1 cellular context compared by ENCODE assay signal in the genomic region with DNA sequence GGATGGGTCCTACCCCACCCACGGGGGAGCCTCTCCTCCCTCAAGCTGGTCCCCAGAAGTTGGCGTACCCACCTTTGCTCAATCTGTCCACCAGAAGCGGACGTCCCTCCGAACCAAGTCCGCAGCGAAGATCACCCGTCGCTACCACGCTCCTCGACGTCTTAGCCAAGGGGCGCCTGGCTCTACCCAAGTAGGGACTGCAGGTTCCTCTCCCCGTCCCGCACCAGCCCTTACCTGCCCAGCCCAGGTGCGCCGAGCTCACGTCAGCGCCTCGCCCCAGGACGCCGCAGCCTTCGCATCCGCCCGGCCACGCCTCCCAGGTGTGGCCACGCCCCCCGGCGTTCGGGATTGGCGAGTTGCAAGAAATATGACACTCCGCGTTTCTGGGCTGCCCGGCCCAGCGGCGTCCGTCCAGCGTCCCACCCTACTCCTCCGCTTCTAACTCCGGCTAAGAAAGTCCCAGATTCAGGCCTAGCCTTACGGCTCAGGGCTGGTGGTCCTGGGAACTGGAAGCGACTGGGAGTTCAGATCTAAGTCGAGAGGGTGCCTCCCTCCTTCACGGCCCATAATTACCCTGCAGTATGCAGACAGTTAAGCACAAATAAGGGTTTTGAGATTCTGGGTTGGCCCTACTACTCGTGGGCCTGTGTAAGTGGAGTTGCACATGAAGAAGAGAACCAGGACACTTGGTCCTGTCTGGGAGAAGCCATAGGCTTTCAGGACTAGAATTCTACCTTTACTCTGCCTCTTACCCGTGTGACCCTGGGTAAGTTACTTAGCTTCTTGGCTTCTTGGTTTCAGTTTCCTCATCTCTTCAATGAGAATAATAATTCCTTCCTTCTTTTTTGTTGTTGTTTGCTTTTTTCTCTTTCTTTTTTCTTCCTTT.
TF ChIP-seq lines count a peak whose summit lies in the region.

TSS of gene IRF6 (minus strand) at position 268 of the 886 bp plus-strand sequence. CDS start 4,729 bp downstream, outside the sequence.

TF ChIP-seq in HEK293, 187 proteins besides CTCF, POLR2A, EP300 and RAD21 (continued from another document and continues in another):
- TF ChIP-seq ZFP69B (tag by site-specific recombination; IDR thresholded peaks at IDR 0.05): peak; percentile 40; the same call in 1 of the 2 replicates
- no peak for TF ChIP-seq ZNF626 (tag by site-specific recombination; IDR thresholded peaks at IDR 0.05)
- TF ChIP-seq, protein P1, sequence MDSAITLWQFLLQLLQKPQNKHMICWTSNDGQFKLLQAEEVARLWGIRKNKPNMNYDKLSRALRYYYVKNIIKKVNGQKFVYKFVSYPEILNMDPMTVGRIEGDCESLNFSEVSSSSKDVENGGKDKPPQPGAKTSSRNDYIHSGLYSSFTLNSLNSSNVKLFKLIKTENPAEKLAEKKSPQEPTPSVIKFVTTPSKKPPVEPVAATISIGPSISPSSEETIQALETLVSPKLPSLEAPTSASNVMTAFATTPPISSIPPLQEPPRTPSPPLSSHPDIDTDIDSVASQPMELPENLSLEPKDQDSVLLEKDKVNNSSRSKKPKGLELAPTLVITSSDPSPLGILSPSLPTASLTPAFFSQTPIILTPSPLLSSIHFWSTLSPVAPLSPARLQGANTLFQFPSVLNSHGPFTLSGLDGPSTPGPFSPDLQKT (IDR thresholded peaks at IDR 0.05; ENCODE audit: borderline replicate concordance, low read depth, low read length): no peak
- TF ChIP-seq, protein P2, sequence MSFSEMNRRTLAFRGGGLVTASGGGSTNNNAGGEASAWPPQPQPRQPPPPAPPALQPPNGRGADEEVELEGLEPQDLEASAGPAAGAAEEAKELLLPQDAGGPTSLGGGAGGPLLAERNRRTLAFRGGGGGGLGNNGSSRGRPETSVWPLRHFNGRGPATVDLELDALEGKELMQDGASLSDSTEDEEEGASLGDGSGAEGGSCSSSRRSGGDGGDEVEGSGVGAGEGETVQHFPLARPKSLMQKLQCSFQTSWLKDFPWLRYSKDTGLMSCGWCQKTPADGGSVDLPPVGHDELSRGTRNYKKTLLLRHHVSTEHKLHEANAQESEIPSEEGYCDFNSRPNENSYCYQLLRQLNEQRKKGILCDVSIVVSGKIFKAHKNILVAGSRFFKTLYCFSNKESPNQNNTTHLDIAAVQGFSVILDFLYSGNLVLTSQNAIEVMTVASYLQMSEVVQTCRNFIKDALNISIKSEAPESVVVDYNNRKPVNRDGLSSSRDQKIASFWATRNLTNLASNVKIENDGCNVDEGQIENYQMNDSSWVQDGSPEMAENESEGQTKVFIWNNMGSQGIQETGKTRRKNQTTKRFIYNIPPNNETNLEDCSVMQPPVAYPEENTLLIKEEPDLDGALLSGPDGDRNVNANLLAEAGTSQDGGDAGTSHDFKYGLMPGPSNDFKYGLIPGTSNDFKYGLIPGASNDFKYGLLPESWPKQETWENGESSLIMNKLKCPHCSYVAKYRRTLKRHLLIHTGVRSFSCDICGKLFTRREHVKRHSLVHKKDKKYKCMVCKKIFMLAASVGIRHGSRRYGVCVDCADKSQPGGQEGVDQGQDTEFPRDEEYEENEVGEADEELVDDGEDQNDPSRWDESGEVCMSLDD (tag by site-specific recombination; IDR thresholded peaks at IDR 0.05): no peak
- 0 out of 2 replicates have a peak, but pooled peaks have one; percentile 22 for TF ChIP-seq ZNF600 (tag by site-specific recombination; IDR thresholded peaks at IDR 0.05)
- no peak for TF ChIP-seq ZNF324 (tag by site-specific recombination; IDR thresholded peaks at IDR 0.05)
- TF ChIP-seq ZNF174 (tag by site-specific recombination; IDR thresholded peaks at IDR 0.05): no peak
- TF ChIP-seq KLF17 (tag by site-specific recombination; IDR thresholded peaks at IDR 0.05): no peak
- no peak for TF ChIP-seq ZNF830 (tag by site-specific recombination; IDR thresholded peaks at IDR 0.05; ENCODE audit: low read depth)
- no peak for TF ChIP-seq ZNF221 (tag by site-specific recombination; IDR thresholded peaks at IDR 0.05; ENCODE audit: borderline replicate concordance)
- TF ChIP-seq PRDM4 (tag by site-specific recombination; IDR thresholded peaks at IDR 0.05): no peak
- TF ChIP-seq ZNF274 (IDR thresholded peaks at IDR 0.05; ENCODE audit: low read length): no peak
- TF ChIP-seq ZNF274 (tag by site-specific recombination; IDR thresholded peaks at IDR 0.05; ENCODE audit: borderline replicate concordance): no peak
- TF ChIP-seq WT1 (tag by site-specific recombination; IDR thresholded peaks at IDR 0.05): no peak
- no peak for TF ChIP-seq GLIS1 (tag by site-specific recombination; IDR thresholded peaks at IDR 0.05)
- no peak for TF ChIP-seq ZNF473 (tag by site-specific recombination; IDR thresholded peaks at IDR 0.05)
- TF ChIP-seq ZBTB1 (tag by site-specific recombination; IDR thresholded peaks at IDR 0.05): no peak
- no peak for TF ChIP-seq ZNF791 (tag by site-specific recombination; IDR thresholded peaks at IDR 0.05)
- TF ChIP-seq, protein P3, sequence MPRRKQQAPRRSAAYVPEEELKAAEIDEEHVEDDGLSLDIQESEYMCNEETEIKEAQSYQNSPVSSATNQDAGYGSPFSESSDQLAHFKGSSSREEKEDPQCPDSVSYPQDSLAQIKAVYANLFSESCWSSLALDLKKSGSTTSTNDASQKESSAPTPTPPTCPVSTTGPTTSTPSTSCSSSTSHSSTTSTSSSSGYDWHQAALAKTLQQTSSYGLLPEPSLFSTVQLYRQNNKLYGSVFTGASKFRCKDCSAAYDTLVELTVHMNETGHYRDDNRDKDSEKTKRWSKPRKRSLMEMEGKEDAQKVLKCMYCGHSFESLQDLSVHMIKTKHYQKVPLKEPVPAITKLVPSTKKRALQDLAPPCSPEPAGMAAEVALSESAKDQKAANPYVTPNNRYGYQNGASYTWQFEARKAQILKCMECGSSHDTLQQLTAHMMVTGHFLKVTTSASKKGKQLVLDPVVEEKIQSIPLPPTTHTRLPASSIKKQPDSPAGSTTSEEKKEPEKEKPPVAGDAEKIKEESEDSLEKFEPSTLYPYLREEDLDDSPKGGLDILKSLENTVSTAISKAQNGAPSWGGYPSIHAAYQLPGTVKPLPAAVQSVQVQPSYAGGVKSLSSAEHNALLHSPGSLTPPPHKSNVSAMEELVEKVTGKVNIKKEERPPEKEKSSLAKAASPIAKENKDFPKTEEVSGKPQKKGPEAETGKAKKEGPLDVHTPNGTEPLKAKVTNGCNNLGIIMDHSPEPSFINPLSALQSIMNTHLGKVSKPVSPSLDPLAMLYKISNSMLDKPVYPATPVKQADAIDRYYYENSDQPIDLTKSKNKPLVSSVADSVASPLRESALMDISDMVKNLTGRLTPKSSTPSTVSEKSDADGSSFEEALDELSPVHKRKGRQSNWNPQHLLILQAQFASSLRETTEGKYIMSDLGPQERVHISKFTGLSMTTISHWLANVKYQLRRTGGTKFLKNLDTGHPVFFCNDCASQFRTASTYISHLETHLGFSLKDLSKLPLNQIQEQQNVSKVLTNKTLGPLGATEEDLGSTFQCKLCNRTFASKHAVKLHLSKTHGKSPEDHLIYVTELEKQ (tag by site-specific recombination; IDR thresholded peaks at IDR 0.05; ENCODE audit: borderline replicate concordance): no peak
- TF ChIP-seq ZNF677 (tag by site-specific recombination; IDR thresholded peaks at IDR 0.05): no peak
- TF ChIP-seq SALL2 (tag by site-specific recombination; IDR thresholded peaks at IDR 0.05; ENCODE audit: borderline replicate concordance): no peak
- peak; percentile 41; the same call in 1 of the 2 replicates for TF ChIP-seq ZNF366 (tag by site-specific recombination; conservative IDR thresholded peaks at IDR 0.05)
- TF ChIP-seq GLIS2 (tag by site-specific recombination; IDR thresholded peaks at IDR 0.05): no peak
- no peak for TF ChIP-seq HOXD13 (CRISPR knock-in tag; IDR thresholded peaks at IDR 0.05; ENCODE audit: borderline replicate concordance)
- TF ChIP-seq ZFP37 (tag by site-specific recombination; IDR thresholded peaks at IDR 0.05): peak; percentile 77; the same call in 1 of the 2 replicates
- no peak for TF ChIP-seq ZNF394 (tag by site-specific recombination; IDR thresholded peaks at IDR 0.05; ENCODE audit: borderline replicate concordance)
- TF ChIP-seq, protein P4, sequence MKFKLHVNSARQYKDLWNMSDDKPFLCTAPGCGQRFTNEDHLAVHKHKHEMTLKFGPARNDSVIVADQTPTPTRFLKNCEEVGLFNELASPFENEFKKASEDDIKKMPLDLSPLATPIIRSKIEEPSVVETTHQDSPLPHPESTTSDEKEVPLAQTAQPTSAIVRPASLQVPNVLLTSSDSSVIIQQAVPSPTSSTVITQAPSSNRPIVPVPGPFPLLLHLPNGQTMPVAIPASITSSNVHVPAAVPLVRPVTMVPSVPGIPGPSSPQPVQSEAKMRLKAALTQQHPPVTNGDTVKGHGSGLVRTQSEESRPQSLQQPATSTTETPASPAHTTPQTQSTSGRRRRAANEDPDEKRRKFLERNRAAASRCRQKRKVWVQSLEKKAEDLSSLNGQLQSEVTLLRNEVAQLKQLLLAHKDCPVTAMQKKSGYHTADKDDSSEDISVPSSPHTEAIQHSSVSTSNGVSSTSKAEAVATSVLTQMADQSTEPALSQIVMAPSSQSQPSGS (tag by site-specific recombination; IDR thresholded peaks at IDR 0.05; ENCODE audit: low read depth): no peak
- TF ChIP-seq OVOL3 (tag by site-specific recombination; IDR thresholded peaks at IDR 0.05): no peak
- peak; percentile 64 for TF ChIP-seq SP2 (tag by site-specific recombination; IDR thresholded peaks at IDR 0.05)
- no peak for TF ChIP-seq ZNF114 (tag by site-specific recombination; IDR thresholded peaks at IDR 0.05)
- TF ChIP-seq, protein P5, sequence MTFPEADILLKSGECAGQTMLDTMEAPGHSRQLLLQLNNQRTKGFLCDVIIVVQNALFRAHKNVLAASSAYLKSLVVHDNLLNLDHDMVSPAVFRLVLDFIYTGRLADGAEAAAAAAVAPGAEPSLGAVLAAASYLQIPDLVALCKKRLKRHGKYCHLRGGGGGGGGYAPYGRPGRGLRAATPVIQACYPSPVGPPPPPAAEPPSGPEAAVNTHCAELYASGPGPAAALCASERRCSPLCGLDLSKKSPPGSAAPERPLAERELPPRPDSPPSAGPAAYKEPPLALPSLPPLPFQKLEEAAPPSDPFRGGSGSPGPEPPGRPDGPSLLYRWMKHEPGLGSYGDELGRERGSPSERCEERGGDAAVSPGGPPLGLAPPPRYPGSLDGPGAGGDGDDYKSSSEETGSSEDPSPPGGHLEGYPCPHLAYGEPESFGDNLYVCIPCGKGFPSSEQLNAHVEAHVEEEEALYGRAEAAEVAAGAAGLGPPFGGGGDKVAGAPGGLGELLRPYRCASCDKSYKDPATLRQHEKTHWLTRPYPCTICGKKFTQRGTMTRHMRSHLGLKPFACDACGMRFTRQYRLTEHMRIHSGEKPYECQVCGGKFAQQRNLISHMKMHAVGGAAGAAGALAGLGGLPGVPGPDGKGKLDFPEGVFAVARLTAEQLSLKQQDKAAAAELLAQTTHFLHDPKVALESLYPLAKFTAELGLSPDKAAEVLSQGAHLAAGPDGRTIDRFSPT (tag by site-specific recombination; IDR thresholded peaks at IDR 0.05): no peak
- no peak for TF ChIP-seq ZNF623 (tag by site-specific recombination; IDR thresholded peaks at IDR 0.05)
- TF ChIP-seq, protein P6, sequence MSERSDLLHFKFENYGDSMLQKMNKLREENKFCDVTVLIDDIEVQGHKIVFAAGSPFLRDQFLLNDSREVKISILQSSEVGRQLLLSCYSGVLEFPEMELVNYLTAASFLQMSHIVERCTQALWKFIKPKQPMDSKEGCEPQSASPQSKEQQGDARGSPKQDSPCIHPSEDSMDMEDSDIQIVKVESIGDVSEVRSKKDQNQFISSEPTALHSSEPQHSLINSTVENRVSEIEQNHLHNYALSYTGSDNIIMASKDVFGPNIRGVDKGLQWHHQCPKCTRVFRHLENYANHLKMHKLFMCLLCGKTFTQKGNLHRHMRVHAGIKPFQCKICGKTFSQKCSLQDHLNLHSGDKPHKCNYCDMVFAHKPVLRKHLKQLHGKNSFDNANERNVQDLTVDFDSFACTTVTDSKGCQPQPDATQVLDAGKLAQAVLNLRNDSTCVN (tag by site-specific recombination; optimal IDR thresholded peaks at IDR 0.05): no peak
- 0 out of 2 replicates have a peak, but pooled peaks have one; percentile 15 for TF ChIP-seq ZNF335 (tag by site-specific recombination; conservative IDR thresholded peaks at IDR 0.05)
- peak; percentile 84 for TF ChIP-seq ZEB2 (tag by site-specific recombination; IDR thresholded peaks at IDR 0.05)
- no peak for TF ChIP-seq OSR2 (tag by site-specific recombination; IDR thresholded peaks at IDR 0.05)
- TF ChIP-seq, protein P7, sequence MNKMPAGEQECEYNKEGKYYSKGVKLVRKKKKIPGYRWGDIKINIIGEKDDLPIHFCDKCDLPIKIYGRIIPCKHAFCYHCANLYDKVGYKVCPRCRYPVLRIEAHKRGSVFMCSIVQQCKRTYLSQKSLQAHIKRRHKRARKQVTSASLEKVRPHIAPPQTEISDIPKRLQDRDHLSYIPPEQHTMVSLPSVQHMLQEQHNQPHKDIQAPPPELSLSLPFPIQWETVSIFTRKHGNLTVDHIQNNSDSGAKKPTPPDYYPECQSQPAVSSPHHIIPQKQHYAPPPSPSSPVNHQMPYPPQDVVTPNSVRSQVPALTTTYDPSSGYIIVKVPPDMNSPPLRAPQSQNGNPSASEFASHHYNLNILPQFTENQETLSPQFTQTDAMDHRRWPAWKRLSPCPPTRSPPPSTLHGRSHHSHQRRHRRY (tag by site-specific recombination; IDR thresholded peaks at IDR 0.05): no peak
- TF ChIP-seq ZNF350 (tag by site-specific recombination; IDR thresholded peaks at IDR 0.05): no peak
- TF ChIP-seq KLF8 (tag by site-specific recombination; IDR thresholded peaks at IDR 0.05): peak; percentile 43; the same call in 1 of the 2 replicates
- TF ChIP-seq ZNF544 (tag by site-specific recombination; IDR thresholded peaks at IDR 0.05): no peak
- TF ChIP-seq ZNF121 (tag by site-specific recombination; IDR thresholded peaks at IDR 0.05): no peak
- TF ChIP-seq ZNF138 (tag by site-specific recombination; IDR thresholded peaks at IDR 0.05; ENCODE audit: borderline replicate concordance): no peak
- TF ChIP-seq SETDB1 (IDR thresholded peaks at IDR 0.05; ENCODE audit: insufficient read length, low read length): no peak
